Comparison of ENCODE assay signal across 6 cellular contexts in genomic region chr11:14345016-14345415, GRCh38. TPM values are rescaled to one million over a fixed set of nuclear protein-coding genes. Genes with fewer than 3 reads are reported as not detected.
A peak's percentile ranks its signal among the peaks of the same experiment; 100 is the strongest.
DNase-seq lines count a peak whose midpoint lies in the region; ATAC-seq and TF ChIP-seq lines count a peak whose summit lies in the region.
"Not testable (repeated sequence)": the region's sequence is repeated elsewhere in the genome, so short reads cannot be mapped to it uniquely, and the experiment has no call there.

No MANE protein-coding gene starts in this region.

- not testable (repeated sequence) for H3K14ac ChIP-seq in H9 (ENCODE audit: insufficient read depth, low read length)

- not testable (repeated sequence) for TF ChIP-seq CTCF in H9 (conservative IDR thresholded peaks at IDR 0.05); SU-DHL-6 (IDR thresholded peaks at IDR 0.05; ENCODE audit: insufficient read depth, low read length, poor library complexity, severe bottlenecking); osteocyte (IDR thresholded peaks at IDR 0.05)

- intact Hi-C loops in activated CD4-positive, alpha-beta T cell treated with anti-CD3 and anti-CD28 coated beads, Interleukin-2, amount 10 ng/mL, durations not matched to agents 24 days and 14 days (cut with micrococcal nuclease): not testable (repeated sequence)

- not testable (repeated sequence) for H3K23ac ChIP-seq in H9 (ENCODE audit: insufficient read length, low read depth, low read length)

- H3K56ac ChIP-seq in H9 (ENCODE audit: insufficient read length, low read depth, low read length): not testable (repeated sequence)

- peaks cover 6 to 41% (median 16%) of the 10 kb centered on the region in 3 experiments for H3K36me3 Mint-ChIP-seq in H9 (ENCODE audit: insufficient read depth in 1 of 3, low read depth in 3 of 3)
- peaks cover 60% of the 10 kb centered on the region for H3K36me3 Mint-ChIP-seq in activated CD4-positive, alpha-beta T cell treated with anti-CD3 and anti-CD28 coated beads, Interleukin-2, amount 10 ng/mL, durations not matched to agents 24 days and 14 days (ENCODE audit: low read depth)
- peaks cover 19% of the 10 kb centered on the region for H3K36me3 Mint-ChIP-seq in memory B cell
- peaks cover 17% of the 10 kb centered on the region for H3K36me3 Mint-ChIP-seq in osteocyte (ENCODE audit: unreplicated experiment)
- H3K36me3 Mint-ChIP-seq in stimulated activated memory B cell treated with anti-CD40 and anti-IgM and Interleukin-4, amounts not matched to agents 10 μg/mL and 1 μg/mL and 100 μg/mL, for 72 hours: peaks cover 46% of the 10 kb centered on the region

- H3K4me3 Mint-ChIP-seq in H9; activated CD4-positive, alpha-beta T cell treated with anti-CD3 and anti-CD28 coated beads, Interleukin-2, amount 10 ng/mL, durations not matched to agents 24 days and 14 days; memory B cell; osteocyte (ENCODE audit: unreplicated experiment); stimulated activated memory B cell treated with anti-CD40 and anti-IgM and Interleukin-4, amounts not matched to agents 10 μg/mL and 1 μg/mL and 100 μg/mL, for 72 hours: not testable (repeated sequence)

- H4K8ac ChIP-seq in H9 (replicated peaks; ENCODE audit: insufficient read length, low read depth, low read length): not testable (repeated sequence)

- not testable (repeated sequence) for H3K4ac ChIP-seq in H9 (ENCODE audit: low read depth, low read length)

- H3K9me3 Mint-ChIP-seq in H9 (peaks cover 8 to 13% of the 10 kb centered on the region in 2 experiments), osteocyte (ENCODE audit: unreplicated experiment) (peaks cover 23% of the 10 kb centered on the region)
- H3K9me3 Mint-ChIP-seq in activated CD4-positive, alpha-beta T cell treated with anti-CD3 and anti-CD28 coated beads, Interleukin-2, amount 10 ng/mL, durations not matched to agents 24 days and 14 days: peaks cover 39% of the 10 kb centered on the region
- not testable (repeated sequence) for H3K9me3 Mint-ChIP-seq in memory B cell; stimulated activated memory B cell treated with anti-CD40 and anti-IgM and Interleukin-4, amounts not matched to agents 10 μg/mL and 1 μg/mL and 100 μg/mL, for 72 hours

- not testable (repeated sequence) for DNase-seq in H9; memory B cell (ENCODE audit: low spot score in 2 of 2); osteocyte (ENCODE audit: extremely low spot score, unreplicated experiment)
- peak; percentile 35 for DNase-seq in activated CD4-positive, alpha-beta T cell treated with anti-CD3 and anti-CD28 coated beads, Interleukin-2, amount 10 ng/mL, durations not matched to agents 24 days and 14 days

- H2BK120ac ChIP-seq in H9 (ENCODE audit: low read depth, low read length, poor library complexity, severe bottlenecking): not testable (repeated sequence)

- H3K9me2 ChIP-seq in SU-DHL-6 (replicated peaks; ENCODE audit: insufficient read depth, low read length): not testable (repeated sequence)

- not testable (repeated sequence) for H2BK15ac ChIP-seq in H9 (ENCODE audit: low read depth, low read length)

- H2BK12ac ChIP-seq in H9 (ENCODE audit: insufficient read length, low read depth, low read length): not testable (repeated sequence)

- H3K27me3 Mint-ChIP-seq in H9 (ENCODE audit: low read depth); activated CD4-positive, alpha-beta T cell treated with anti-CD3 and anti-CD28 coated beads, Interleukin-2, amount 10 ng/mL, durations not matched to agents 24 days and 14 days; memory B cell; osteocyte (ENCODE audit: unreplicated experiment); stimulated activated memory B cell treated with anti-CD40 and anti-IgM and Interleukin-4, amounts not matched to agents 10 μg/mL and 1 μg/mL and 100 μg/mL, for 72 hours: not testable (repeated sequence)

- H3K27ac ChIP-seq in H9 (ENCODE audit: insufficient read length, low read depth, low read length): not testable (repeated sequence)
- H3K27ac ChIP-seq in SU-DHL-6 (ENCODE audit: low read depth, low read length): peak overlapping the region; percentile 92

- WGBS in H9 (ENCODE audit: extremely low coverage, insufficient read length, low lambda C conversion rate): no CpG with 5 or more reads among the region's 5 CpGs

- H4K20me1 ChIP-seq in H9 (ENCODE audit: control insufficient read depth, insufficient read depth, insufficient read length): not testable (repeated sequence)
- peaks cover 13% of the 10 kb centered on the region; the same call in 1 of the 2 replicates for H4K20me1 ChIP-seq in SU-DHL-6 (ENCODE audit: low read depth, low read length)

- H2AFZ ChIP-seq in H9 (ENCODE audit: low read length); SU-DHL-6 (ENCODE audit: low read depth, low read length, severe bottlenecking): not testable (repeated sequence)

- H4K91ac ChIP-seq in H9 (ENCODE audit: insufficient read length, low read depth, low read length): not testable (repeated sequence)

- H3K4me1 Mint-ChIP-seq in H9: peaks cover 70 to 73% of the 10 kb centered on the region in 2 experiments
- peaks cover 43% of the 10 kb centered on the region for H3K4me1 Mint-ChIP-seq in activated CD4-positive, alpha-beta T cell treated with anti-CD3 and anti-CD28 coated beads, Interleukin-2, amount 10 ng/mL, durations not matched to agents 24 days and 14 days
- H3K4me1 Mint-ChIP-seq in memory B cell: peaks cover 47% of the 10 kb centered on the region
- peaks cover 64% of the 10 kb centered on the region for H3K4me1 Mint-ChIP-seq in osteocyte (ENCODE audit: unreplicated experiment)
- peaks cover 72% of the 10 kb centered on the region for H3K4me1 Mint-ChIP-seq in stimulated activated memory B cell treated with anti-CD40 and anti-IgM and Interleukin-4, amounts not matched to agents 10 μg/mL and 1 μg/mL and 100 μg/mL, for 72 hours

- not testable (repeated sequence) for H3K9ac ChIP-seq in H9 (ENCODE audit: extremely low read depth, insufficient read length, low read length)
- H3K9ac ChIP-seq in SU-DHL-6 (ENCODE audit: low read length): peak overlapping the region; percentile 51

- not testable (repeated sequence) for H3K18ac ChIP-seq in H9 (ENCODE audit: insufficient read length, low read depth, low read length)

- not testable (repeated sequence) for H2BK5ac ChIP-seq in H9 (ENCODE audit: insufficient read length, low read length)

- H3K4me2 ChIP-seq in H9 (ENCODE audit: insufficient read depth, insufficient read length, low read length): not testable (repeated sequence)
- peak overlapping the region; percentile 92 for H3K4me2 ChIP-seq in SU-DHL-6 (ENCODE audit: low read depth, low read length, poor library complexity, severe bottlenecking)

- H3K4me1 ChIP-seq in H9 (ENCODE audit: insufficient read depth, low read length): not testable (repeated sequence)

- not testable (repeated sequence) for H3K79me1 ChIP-seq in H9 (ENCODE audit: insufficient read depth, low read depth, low read length, poor library complexity, severe bottlenecking)

- peaks cover 49% of the 10 kb centered on the region; the same call in 1 of the 2 replicates for H3K79me2 ChIP-seq in H9 (ENCODE audit: insufficient read depth, low read length)
- H3K79me2 ChIP-seq in SU-DHL-6 (ENCODE audit: insufficient read depth, low read length): peaks cover 100% of the 10 kb centered on the region

- ATAC-seq in memory B cell (ENCODE audit: low read depth); stimulated activated memory B cell treated with anti-CD40 and anti-IgM and Interleukin-4, amounts not matched to agents 10 μg/mL and 1 μg/mL and 100 μg/mL, for 72 hours: not testable (repeated sequence)

- H3K23me2 ChIP-seq in H9 (ENCODE audit: insufficient read length, low read depth, low read length, poor library complexity, severe bottlenecking): not testable (repeated sequence)

- peak overlapping the region; percentile 44 for H3K4me3 ChIP-seq in SU-DHL-6 (ENCODE audit: insufficient read depth, low read length, poor library complexity, severe bottlenecking)

- H3K9me3 ChIP-seq in H9 (ENCODE audit: control insufficient read depth, low read depth, low read length): not testable (repeated sequence)
- H3K9me3 ChIP-seq in SU-DHL-6 (ENCODE audit: insufficient read depth, low read length): peaks cover 14% of the 10 kb centered on the region; the same call in 1 of the 2 replicates

- H3K27ac Mint-ChIP-seq in H9 (peak overlapping the region; percentile 8 to 90 (median 22); a peak in 5 of 7 replicates), memory B cell (peak overlapping the region; percentile 62), osteocyte (ENCODE audit: unreplicated experiment) (peak overlapping the region; percentile 76)
- H3K27ac Mint-ChIP-seq in activated CD4-positive, alpha-beta T cell treated with anti-CD3 and anti-CD28 coated beads, Interleukin-2, amount 10 ng/mL, durations not matched to agents 24 days and 14 days: not testable (repeated sequence)
- H3K27ac Mint-ChIP-seq in stimulated activated memory B cell treated with anti-CD40 and anti-IgM and Interleukin-4, amounts not matched to agents 10 μg/mL and 1 μg/mL and 100 μg/mL, for 72 hours: peak overlapping the region; percentile 46

- not testable (repeated sequence) for H4K5ac ChIP-seq in H9 (ENCODE audit: insufficient read length, low read depth, low read length)

- not testable (repeated sequence) for H2BK20ac ChIP-seq in H9 (ENCODE audit: low read depth, low read length, poor library complexity, severe bottlenecking)

- H3K36me3 ChIP-seq in SU-DHL-6 (ENCODE audit: low read length): peaks cover 29% of the 10 kb centered on the region

- H2AK5ac ChIP-seq in H9 (ENCODE audit: insufficient read length, low read length): not testable (repeated sequence)

- H3K27me3 ChIP-seq in H9 (ENCODE audit: insufficient read depth, low read length); SU-DHL-6 (ENCODE audit: low read length): not testable (repeated sequence)

- peaks cover 94% of the 10 kb centered on the region for H3F3A ChIP-seq in SU-DHL-6 (ENCODE audit: insufficient read depth)

- H3T11ph ChIP-seq in H9 (ENCODE audit: low read length): not testable (repeated sequence)

RNA-seq across cellular contexts. Expression of gene RRAS2, which starts 14.0 kb away (rescaled TPM):
- 154 and 158 TPM in 2 replicates for total RNA-seq in H9 (2021)
- total RNA-seq in activated CD4-positive, alpha-beta T cell treated with anti-CD3 and anti-CD28 coated beads, Interleukin-2, amount 10 ng/mL, durations not matched to agents 24 days and 14 days: 78.9 and 80.6 TPM in 2 replicates
- total RNA-seq in osteocyte: 91.8 and 95.7 TPM in 2 replicates
